In genomic region chr3:61802772-61803171, GRCh38 we compare ENCODE assay signal across 29 cellular contexts.
A peak's percentile ranks its signal among the peaks of the same experiment; 100 is the strongest.
DNase-seq lines count a peak whose midpoint lies in the region; ATAC-seq and TF ChIP-seq lines count a peak whose summit lies in the region.
"Had no signal": no experiment of that assay in that cellular context is flagged by ENCODE, and none has a peak within 500 bp of the region (broad histone marks: within the 10 kb centered on the region; RNA-seq: fewer than 3 reads in every experiment).

No MANE protein-coding gene starts in this region.

- ATAC-seq in lower lobe of right lung, result no peak
- no peak for ATAC-seq in T-cell (replicated peaks in 1 of 4)
- ATAC-seq: A549, left cardiac atrium, right cardiac atrium had no signal

- peaks cover 38% of the 10 kb centered on the region for H3K4me1 ChIP-seq in lower lobe of right lung
- H3K4me1 ChIP-seq: A549 had no signal

- H3K27me3 ChIP-seq in lower lobe of right lung (ENCODE audit: low read depth), result no peaks in the 10 kb centered on the region
- H3K27me3 ChIP-seq: hepatocyte, pancreas, tibial nerve had no signal

- no peaks in the 10 kb centered on the region for H3K36me3 Mint-ChIP-seq in T-cell
- H3K36me3 Mint-ChIP-seq: CD4-positive, alpha-beta memory T cell had no signal

- CTCF ChIA-PET in T-cell (lab: Charles Lee), result no interaction called here

- intact Hi-C loops in lower lobe of right lung (cut with DNase I), result no loop called here

- no peaks in the 10 kb centered on the region for H3K4me1 Mint-ChIP-seq in T-cell
- H3K4me1 Mint-ChIP-seq: CD4-positive, alpha-beta memory T cell; memory B cell had no signal

- H3K4me3 ChIP-seq in LNCaP clone FGC (ENCODE audit: low read depth, low read length) (no peak overlapping the region), lower lobe of right lung (no peak overlapping the region)
- H3K4me3 ChIP-seq: A549, hepatocyte, pancreas, SK-N-MC, tibial nerve had no signal

- H3K9me3 ChIP-seq in lower lobe of right lung, result no peaks in the 10 kb centered on the region
- H3K9me3 ChIP-seq: A549, pancreas, tibial nerve had no signal

- H3K27ac ChIP-seq in lower lobe of right lung, result no peak overlapping the region
- H3K27ac ChIP-seq: A549, hepatocyte, KMS-11, pancreas, SK-N-MC, tibial nerve had no signal

- H3K27ac Mint-ChIP-seq in T-cell, result no peak overlapping the region
- H3K27ac Mint-ChIP-seq: CD4-positive, alpha-beta memory T cell; dendritic cell treated with granulocyte-macrophage colony-stimulating factor and Interleukin-4, amounts not matched to agents 40 ng/mL and 50 ng/mL, for 4 days; memory B cell had no signal

- POLR2A ChIA-PET in T-cell (lab: Charles Lee), result no interaction called here

- DNase-seq in NCI-H1417 (lab: John Stamatoyannopoulos, UW) (peak in 2 of 3 experiments; percentile 3 to 49), NCI-H1417 treated with DMSO at 0.1 percent for 48 hours (lab: John Stamatoyannopoulos, UW) (no peak), LNCaP clone FGC (ENCODE audit: low read depth) (peak; percentile 46), NCI-H345 (lab: John Stamatoyannopoulos, UW) (peak; percentile 32), cerebellum (ENCODE audit: low spot score) (peak; percentile 65), lower lobe of right lung (no peak), T-cell (no peak), KG1 (lab: John Stamatoyannopoulos, UW) (no peak)
- DNase-seq: activated CD8-positive, alpha-beta memory T cell treated with anti-CD3 and anti-CD28 coated beads for 24 hours; activated effector memory CD4-positive, alpha-beta T cell treated with anti-CD3 and anti-CD28 coated beads, Interleukin-2, amount 50 U/mL, for 16 hours; activated T-cell treated with anti-CD3 and anti-CD28 coated beads, Interleukin-2, amount 50 U/mL, for 1 hour; CD4-positive, alpha-beta memory T cell; DMS53; GDM1; H9; left cardiac atrium; NCI-H82; pancreas; right cardiac atrium; stimulated activated CD4-positive, alpha-beta T cell treated with anti-CD3 and anti-CD28 coated beads, Interleukin-2, amount 100 ng/mL, for 48 hours; T-helper 2 cell had no signal

- peaks cover 0 to 5% of the 10 kb centered on the region in 2 donors for H3K27me3 Mint-ChIP-seq in T-cell
- H3K27me3 Mint-ChIP-seq: CD4-positive, alpha-beta memory T cell; dendritic cell treated with granulocyte-macrophage colony-stimulating factor and Interleukin-4, amounts not matched to agents 40 ng/mL and 50 ng/mL, for 4 days; memory B cell had no signal

- TF ChIP-seq CTCF in LNCaP clone FGC (IDR thresholded peaks at IDR 0.05; ENCODE audit: control insufficient read depth, extremely low read depth, insufficient read depth) (no peak), lower lobe of right lung (IDR thresholded peaks at IDR 0.05) (no peak)

- H3K4me3 Mint-ChIP-seq in T-cell, result no peak overlapping the region
- H3K4me3 Mint-ChIP-seq: CD4-positive, alpha-beta memory T cell; dendritic cell treated with granulocyte-macrophage colony-stimulating factor and Interleukin-4, amounts not matched to agents 40 ng/mL and 50 ng/mL, for 4 days; H9; memory B cell; neural crest cell had no signal

- H3K9me3 Mint-ChIP-seq in T-cell, result no peaks in the 10 kb centered on the region
- H3K9me3 Mint-ChIP-seq: dendritic cell treated with granulocyte-macrophage colony-stimulating factor and Interleukin-4, amounts not matched to agents 40 ng/mL and 50 ng/mL, for 4 days; H9; memory B cell; neural crest cell had no signal

- H3K36me3 ChIP-seq in lower lobe of right lung, result no peaks in the 10 kb centered on the region
- H3K36me3 ChIP-seq: pancreas, tibial nerve had no signal

Comparison
In these comparisons a context has a peak if more than half of its experiments do, and no peak if none do; other contexts are left out.
1. DNase-seq: peak in NCI-H1417 (2 of 3), LNCaP clone FGC (single experiment), NCI-H345 (single experiment) and cerebellum (single experiment); none in NCI-H1417 treated with DMSO at 0.1 percent for 48 hours (single experiment), lower lobe of right lung (single experiment), T-cell (0 of 34) and KG1 (single experiment).